1 cellular context compared by ENCODE assay signal in genomic region chr20:59032023-59032712, GRCh38.
A peak's percentile ranks its signal among the peaks of the same experiment; 100 is the strongest.
TF ChIP-seq lines count a peak whose summit lies in the region.

Gene ATP5F1E (minus strand): TSS chr20:59032335. CDS start chr20:59032251, 84 bp downstream.

TF ChIP-seq in K562, 482 proteins besides CTCF, POLR2A, EP300 and RAD21 (continued from another document and continues in another):
- TF ChIP-seq ZBTB40 (IDR thresholded peaks at IDR 0.05) (peak; percentile 81), ZBTB40 (CRISPR knock-in tag; IDR thresholded peaks at IDR 0.05) (no peak), ZC3H11A (IDR thresholded peaks at IDR 0.05; ENCODE audit: low read depth, low read length) (no peak), TGIF2 (CRISPR knock-in tag; IDR thresholded peaks at IDR 0.05) (peak; percentile 75; the same call in 1 of the 2 replicates), SMARCA5 (IDR thresholded peaks at IDR 0.05) (no peak), RCOR1 (IDR thresholded peaks at IDR 0.05; ENCODE audit: borderline replicate concordance in 1 of 2, low read depth in 2 of 2, low read length in 2 of 2) (no peak), ZNF140 (CRISPR knock-in tag; IDR thresholded peaks at IDR 0.05) (peak; percentile 94), MED1 (CRISPR knock-in tag; IDR thresholded peaks at IDR 0.05; ENCODE audit: borderline replicate concordance) (no peak), MAFG (tag; conservative IDR thresholded peaks at IDR 0.05) (no peak), SMARCA4 (IDR thresholded peaks at IDR 0.05) (no peak), FIP1L1 (IDR thresholded peaks at IDR 0.05; ENCODE audit: low read depth, low read length, poor library complexity, severe bottlenecking) (peak; percentile 63), DNMT1 (IDR thresholded peaks at IDR 0.05) (no peak), HNRNPK (IDR thresholded peaks at IDR 0.05; ENCODE audit: low read depth, low read length, poor library complexity, severe bottlenecking) (no peak), MYNN (IDR thresholded peaks at IDR 0.05) (no peak), MYNN (CRISPR knock-in tag; IDR thresholded peaks at IDR 0.05) (no peak), PHF21A (IDR thresholded peaks at IDR 0.05; ENCODE audit: borderline replicate concordance, low read depth) (no peak), GABPB2 (CRISPR knock-in tag; conservative IDR thresholded peaks at IDR 0.05) (0 out of 2 replicates have a peak, but pooled peaks have one; percentile 13), TOE1 (IDR thresholded peaks at IDR 0.05; ENCODE audit: borderline replicate concordance) (no peak), TOE1 (CRISPR knock-in tag; IDR thresholded peaks at IDR 0.05; ENCODE audit: borderline replicate concordance, low read depth) (no peak), SRSF9 (IDR thresholded peaks at IDR 0.05; ENCODE audit: borderline replicate concordance, low read depth, low read length) (no peak), ERF (CRISPR knock-in tag; IDR thresholded peaks at IDR 0.05) (peak; percentile 99), BHLHE40 (IDR thresholded peaks at IDR 0.05; ENCODE audit: low read length) (peak; percentile 45; the same call in 1 of the 2 replicates), THRAP3 (IDR thresholded peaks at IDR 0.05; ENCODE audit: borderline replicate concordance) (no peak), ZBTB26 (CRISPR knock-in tag; IDR thresholded peaks at IDR 0.05) (peak; percentile 89; the same call in 1 of the 2 replicates), RBM17 (IDR thresholded peaks at IDR 0.05; ENCODE audit: borderline replicate concordance, low read depth, low read length) (no peak), TAF1 (IDR thresholded peaks at IDR 0.05; ENCODE audit: control insufficient read depth, extremely low read depth, insufficient read depth, low read length, severe bottlenecking) (peak; percentile 64), DDX20 (tag; IDR thresholded peaks at IDR 0.05; ENCODE audit: low read depth) (no peak), ZFPM2 (CRISPR knock-in tag; IDR thresholded peaks at IDR 0.05) (0 out of 2 replicates have a peak, but pooled peaks have one; percentile 43), PHTF2 (CRISPR knock-in tag; IDR thresholded peaks at IDR 0.05) (peak; percentile 77; the same call in 1 of the 2 replicates), POLR2H (tag; IDR thresholded peaks at IDR 0.05; ENCODE audit: low read depth) (peak; percentile 60), ZNF507 (tag; conservative IDR thresholded peaks at IDR 0.05) (0 out of 2 replicates have a peak, but pooled peaks have one; percentile 31), TSHZ1 (CRISPR knock-in tag; IDR thresholded peaks at IDR 0.05) (peak; percentile 83), ZNF133 (CRISPR knock-in tag; IDR thresholded peaks at IDR 0.05) (0 out of 2 replicates have a peak, but pooled peaks have one; percentile 50), SOX6 (IDR thresholded peaks at IDR 0.05) (0 out of 2 replicates have a peak, but pooled peaks have one; percentile 10), ZBTB5 (IDR thresholded peaks at IDR 0.05) (no peak), TCF7L2 (IDR thresholded peaks at IDR 0.05; ENCODE audit: low read depth, low read length) (no peak), PCBP1 (IDR thresholded peaks at IDR 0.05; ENCODE audit: low read depth, low read length, poor library complexity, severe bottlenecking) (peak; percentile 33), TEAD4 (IDR thresholded peaks at IDR 0.05; ENCODE audit: low read length) (no peak), TEAD4 (CRISPR knock-in tag; IDR thresholded peaks at IDR 0.05; ENCODE audit: borderline replicate concordance) (no peak), MAZ (CRISPR knock-in tag; conservative IDR thresholded peaks at IDR 0.05 in 1 of 2, IDR thresholded peaks at IDR 0.05 in 1 of 2) (peak; percentile 67 to 96), MCM2 (IDR thresholded peaks at IDR 0.05; ENCODE audit: low read depth) (no peak), TFAM (CRISPR knock-in tag; conservative IDR thresholded peaks at IDR 0.05) (no peak), RBM25 (IDR thresholded peaks at IDR 0.05; ENCODE audit: low read depth, low read length, severe bottlenecking) (peak; percentile 99), NFATC3 (IDR thresholded peaks at IDR 0.05) (no peak), ZNF354B (CRISPR knock-in tag; IDR thresholded peaks at IDR 0.05) (peak; percentile 86), E2F4 (CRISPR knock-in tag; IDR thresholded peaks at IDR 0.05; ENCODE audit: low read depth) (no peak), ZBTB33 (CRISPR knock-in tag; IDR thresholded peaks at IDR 0.05) (no peak), GABPA (tag; conservative IDR thresholded peaks at IDR 0.05; ENCODE audit: low read depth) (peak; percentile 95), SRSF3 (IDR thresholded peaks at IDR 0.05; ENCODE audit: insufficient read depth, low read length) (no peak), KLF16 (IDR thresholded peaks at IDR 0.05) (no peak)
